Comparison of ENCODE assay signal across 8 cellular contexts in genomic region chr1:173914366-173914871, GRCh38. TPM values are rescaled to one million over a fixed set of nuclear protein-coding genes. Genes with fewer than 3 reads are reported as not detected.
A peak's percentile ranks its signal among the peaks of the same experiment; 100 is the strongest.
DNase-seq lines count a peak whose midpoint lies in the region; ATAC-seq and TF ChIP-seq lines count a peak whose summit lies in the region.

No MANE protein-coding gene starts in this region.

- H3K4me1 Mint-ChIP-seq in activated T-cell treated with anti-CD3 and anti-CD28 coated beads, Interleukin-2, amount 50 U/mL, for 24 hours (ENCODE audit: low read depth), result no peaks in the 10 kb centered on the region
- no peaks in the 10 kb centered on the region for H3K4me1 Mint-ChIP-seq in activated naive CD4-positive, alpha-beta T cell treated with anti-CD3 and anti-CD28 coated beads, Interleukin-2, amount 10 ng/mL, durations not matched to agents 7 days and 5 days
- H3K4me1 Mint-ChIP-seq in mesothelial cell of epicardium, result no peaks in the 10 kb centered on the region

- TF ChIP-seq CTCF in mesothelial cell of epicardium (IDR thresholded peaks at IDR 0.05; ENCODE audit: unreplicated experiment), result peak; percentile 45

- no peak overlapping the region for H3K4me3 Mint-ChIP-seq in activated T-cell treated with anti-CD3 and anti-CD28 coated beads, Interleukin-2, amount 50 U/mL, for 24 hours
- no peak overlapping the region for H3K4me3 Mint-ChIP-seq in activated naive CD4-positive, alpha-beta T cell treated with anti-CD3 and anti-CD28 coated beads, Interleukin-2, amount 10 ng/mL, durations not matched to agents 7 days and 5 days
- no peak overlapping the region for H3K4me3 Mint-ChIP-seq in mesothelial cell of epicardium

- H3K9me3 Mint-ChIP-seq in activated T-cell treated with anti-CD3 and anti-CD28 coated beads, Interleukin-2, amount 50 U/mL, for 24 hours, result no peaks in the 10 kb centered on the region
- H3K9me3 Mint-ChIP-seq in activated naive CD4-positive, alpha-beta T cell treated with anti-CD3 and anti-CD28 coated beads, Interleukin-2, amount 10 ng/mL, durations not matched to agents 7 days and 5 days, result no peaks in the 10 kb centered on the region
- peaks cover 6% of the 10 kb centered on the region for H3K9me3 Mint-ChIP-seq in mesothelial cell of epicardium

- DNase-seq in activated T-cell treated with anti-CD3 and anti-CD28 coated beads for 48 hours (ENCODE audit: low read depth), result peak; percentile 5
- DNase-seq in activated T-cell treated with anti-CD3 and anti-CD28 coated beads, Interleukin-2, amount 50 U/mL, for 24 hours, result no peak
- peak; percentile 83 for DNase-seq in NAMALWA (ENCODE audit: low spot score)
- DNase-seq in activated naive CD4-positive, alpha-beta T cell treated with anti-CD3 and anti-CD28 coated beads, Interleukin-2, amount 10 ng/mL, durations not matched to agents 7 days and 5 days, result peak; percentile 44
- no peak for DNase-seq in mesothelial cell of epicardium (ENCODE audit: low spot score in 2 of 2, unreplicated experiment in 2 of 2)
- no peak for DNase-seq in NOMO-1 (lab: John Stamatoyannopoulos, UW; ENCODE audit: unreplicated experiment in 2 of 2)

- H3K36me3 Mint-ChIP-seq in activated T-cell treated with anti-CD3 and anti-CD28 coated beads, Interleukin-2, amount 50 U/mL, for 24 hours (ENCODE audit: low read depth), result no peaks in the 10 kb centered on the region
- no peaks in the 10 kb centered on the region for H3K36me3 Mint-ChIP-seq in activated naive CD4-positive, alpha-beta T cell treated with anti-CD3 and anti-CD28 coated beads, Interleukin-2, amount 10 ng/mL, durations not matched to agents 7 days and 5 days
- H3K36me3 Mint-ChIP-seq in mesothelial cell of epicardium, result peaks cover 4% of the 10 kb centered on the region

- ATAC-seq in HG03378 (IDR thresholded peaks at IDR 0.05; ENCODE audit: unreplicated experiment) (no peak), GM21619 (IDR thresholded peaks at IDR 0.05; ENCODE audit: unreplicated experiment) (no peak)

- no peaks in the 10 kb centered on the region for H3K27me3 Mint-ChIP-seq in activated T-cell treated with anti-CD3 and anti-CD28 coated beads, Interleukin-2, amount 50 U/mL, for 24 hours
- peaks cover 10% of the 10 kb centered on the region for H3K27me3 Mint-ChIP-seq in activated naive CD4-positive, alpha-beta T cell treated with anti-CD3 and anti-CD28 coated beads, Interleukin-2, amount 10 ng/mL, durations not matched to agents 7 days and 5 days
- no peaks in the 10 kb centered on the region for H3K27me3 Mint-ChIP-seq in mesothelial cell of epicardium (ENCODE audit: low read depth)

- CTCF ChIA-PET in activated naive CD4-positive, alpha-beta T cell treated with anti-CD3 and anti-CD28 coated beads, Interleukin-2, amount 10 ng/mL, durations not matched to agents 7 days and 5 days (lab: Charles Lee), result interaction anchor here (0.6 to 1.0 kb wide), 2 partner anchors 12 to 44 kb away, joined by 3 read pairs; no protein-coding TSS in a partner anchor

- no peak overlapping the region for H3K27ac Mint-ChIP-seq in activated T-cell treated with anti-CD3 and anti-CD28 coated beads, Interleukin-2, amount 50 U/mL, for 24 hours
- H3K27ac Mint-ChIP-seq in activated naive CD4-positive, alpha-beta T cell treated with anti-CD3 and anti-CD28 coated beads, Interleukin-2, amount 10 ng/mL, durations not matched to agents 7 days and 5 days, result no peak overlapping the region
- no peak overlapping the region for H3K27ac Mint-ChIP-seq in mesothelial cell of epicardium

RNA-seq across cellular contexts. Expression of gene SERPINC1, which starts 2.7 kb away (rescaled TPM):
- total RNA-seq in mesothelial cell of epicardium, result 0.22 to 0.27 TPM (median 0.23 TPM) in 3 replicates

RNA-seq across cellular contexts. Expression of gene ZBTB37, which starts 46.2 kb away (rescaled TPM):
- 16.9 to 19.3 TPM (median 17.9 TPM) in 3 replicates for total RNA-seq in mesothelial cell of epicardium

RNA-seq across cellular contexts. Expression of gene GAS5, which starts 46.6 kb away (rescaled TPM):
- total RNA-seq in mesothelial cell of epicardium, result 631 to 658 TPM (median 655 TPM) in 3 replicates

Comparison
In these comparisons a context has a peak if more than half of its experiments do, and no peak if none do; other contexts are left out.
1. DNase-seq: peak in activated T-cell treated with anti-CD3 and anti-CD28 coated beads for 48 hours (single experiment), NAMALWA (single experiment) and activated naive CD4-positive, alpha-beta T cell treated with anti-CD3 and anti-CD28 coated beads, Interleukin-2, amount 10 ng/mL, durations not matched to agents 7 days and 5 days (single experiment); none in activated T-cell treated with anti-CD3 and anti-CD28 coated beads, Interleukin-2, amount 50 U/mL, for 24 hours (single experiment), mesothelial cell of epicardium (0 of 2) and NOMO-1 (0 of 2).